34 cellular contexts compared by ENCODE assay signal in the genomic region with DNA sequence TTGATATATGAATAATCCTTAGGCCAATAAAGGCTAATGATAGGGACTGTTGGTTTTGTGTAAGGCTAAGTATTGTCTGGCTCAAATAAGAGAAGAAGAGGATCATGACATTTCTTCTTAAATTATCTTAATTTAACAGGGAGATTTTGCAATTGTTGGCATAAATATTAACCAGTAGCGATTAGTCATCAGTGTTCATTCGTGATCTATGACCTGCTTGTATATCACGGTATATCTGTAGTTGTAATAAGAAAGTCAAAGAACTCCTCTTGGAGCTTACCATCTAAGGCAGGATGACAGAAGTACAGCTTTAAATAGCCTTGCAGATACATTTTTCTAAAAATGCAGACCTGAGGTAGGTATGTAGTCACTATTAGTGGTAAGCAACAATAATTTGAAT.
A peak's percentile ranks its signal among the peaks of the same experiment; 100 is the strongest.
DNase-seq lines count a peak whose midpoint lies in the region; ATAC-seq and TF ChIP-seq lines count a peak whose summit lies in the region.
"Had no signal": no experiment of that assay in that cellular context is flagged by ENCODE, and none has a peak within 500 bp of the region (broad histone marks: within the 10 kb centered on the region; RNA-seq: fewer than 3 reads in every experiment).

No MANE protein-coding gene starts in this region.

- DNase-seq in SK-N-SH (no peak), choroid plexus epithelial cell (ENCODE audit: low read depth) (peak; percentile 30), iris pigment epithelial cell (ENCODE audit: low read depth) (peak; percentile 35), T-helper 17 cell (no peak)
- no peak for DNase-seq in activated naive CD4-positive, alpha-beta T cell (lab: John Stamatoyannopoulos, UW)
- DNase-seq: activated CD4-positive, alpha-beta T cell treated with anti-CD3 and anti-CD28 coated beads, Interleukin-2, amount 50 U/mL, for 4 hours; activated CD8-positive, alpha-beta memory T cell treated with anti-CD3 and anti-CD28 coated beads, Interleukin-2, amount 10 ng/mL, durations not matched to agents 7 days and 5 days; activated gamma-delta T cell treated with Interleukin-2 at 50 U/mL for 16 hours; activated naive CD8-positive, alpha-beta T cell treated with anti-CD3 and anti-CD28 coated beads, Interleukin-2, amount 50 U/mL, for 24 hours; activated T-cell treated with anti-CD3 and anti-CD28 coated beads, Interleukin-2, amount 50 U/mL, for 4 hours; H7; immature natural killer cell; left ventricle myocardium superior; midbrain; naive thymus-derived CD4-positive, alpha-beta T cell; NCI-H1417 treated with DMSO at 0.1 percent for 48 hours; NCI-H2081 treated with DMSO at 0.1 percent for 48 hours; NCI-H2227 treated with DMSO at 0.1 percent for 48 hours; NCI-H526; occipital lobe; OCI-M1; psoas muscle; T-helper 2 cell had no signal

- H3K4me2 ChIP-seq in SK-N-SH = no peak overlapping the region

- no peaks in the 10 kb centered on the region; a peak in 1 of 4 replicates for H3K4me1 ChIP-seq in SK-N-SH (ENCODE audit: control insufficient read depth in 1 of 2, insufficient read depth in 2 of 2, low read depth in 1 of 2, low read length in 1 of 2)

- ATAC-seq in SK-N-SH treated with all-trans-retinoic acid at 6 μM for 48 hours (no peak), GM21528 (IDR thresholded peaks at IDR 0.05; ENCODE audit: low FRiP score, unreplicated experiment) (no peak), T-helper 17 cell (no peak)
- no peak for ATAC-seq in activated CD4-positive, CD25-positive, alpha-beta regulatory T cell treated with anti-CD3 and anti-CD28 coated beads, Interleukin-2, amount 50 U/mL, for 24 hours
- ATAC-seq: activated CD8-positive, alpha-beta memory T cell treated with anti-CD3 and anti-CD28 coated beads, Interleukin-2, amount 10 ng/mL, durations not matched to agents 7 days and 5 days; activated naive CD8-positive, alpha-beta T cell treated with anti-CD3 and anti-CD28 coated beads, Interleukin-2, amount 50 U/mL, for 24 hours; activated T-cell treated with anti-CD3 and anti-CD28 coated beads, Interleukin-2, amount 50 U/mL, for 4 hours; esophagus mucosa; naive thymus-derived CD4-positive, alpha-beta T cell; stimulated activated effector memory CD8-positive, alpha-beta T cell treated with anti-CD3 and anti-CD28 coated beads, Interleukin-12 subunit alpha, Interleukin-12 subunit beta, amount 100 ng/mL, for 72 hours had no signal

- no peaks in the 10 kb centered on the region for H3F3A ChIP-seq in SK-N-SH (replicated peaks; ENCODE audit: insufficient read depth)

- no peak overlapping the region for H3K4me3 Mint-ChIP-seq in T-helper 17 cell
- H3K4me3 Mint-ChIP-seq: activated CD8-positive, alpha-beta memory T cell treated with anti-CD3 and anti-CD28 coated beads, Interleukin-2, amount 10 ng/mL, durations not matched to agents 7 days and 5 days; activated naive CD8-positive, alpha-beta T cell treated with anti-CD3 and anti-CD28 coated beads, Interleukin-2, amount 50 U/mL, for 24 hours; activated T-cell treated with anti-CD3 and anti-CD28 coated beads, Interleukin-2, amount 50 U/mL, for 4 hours; CD14-positive monocyte; central memory CD8-positive, alpha-beta T cell; dendritic cell treated with granulocyte-macrophage colony-stimulating factor and Interleukin-4, amounts not matched to agents 40 ng/mL and 50 ng/mL, for 4 days; immature natural killer cell; naive thymus-derived CD4-positive, alpha-beta T cell; stimulated activated effector memory CD8-positive, alpha-beta T cell treated with anti-CD3 and anti-CD28 coated beads, Interleukin-12 subunit alpha, Interleukin-12 subunit beta, amount 100 ng/mL, for 72 hours had no signal

- no peak for TF ChIP-seq CTCF in SK-N-SH (IDR thresholded peaks at IDR 0.05)
- TF ChIP-seq CTCF in choroid plexus epithelial cell (conservative IDR thresholded peaks at IDR 0.05; ENCODE audit: low read depth, low read length) = no peak

- POLR2A ChIA-PET in SK-N-SH (lab: Yijun Ruan, JAX) = no interaction called here

- H3K36me3 ChIP-seq in SK-N-SH (replicated peaks in 1 of 2; ENCODE audit: control insufficient read depth in 1 of 2, insufficient read depth in 2 of 2, low read length in 1 of 2) = no peaks in the 10 kb centered on the region

- no peaks in the 10 kb centered on the region for H3K9me3 ChIP-seq in SK-N-SH
- H3K9me3 ChIP-seq in T-helper 17 cell (ENCODE audit: control insufficient read depth, low read length, poor library complexity, severe bottlenecking) = no peaks in the 10 kb centered on the region
- H3K9me3 ChIP-seq: psoas muscle had no signal

- peaks cover 9% of the 10 kb centered on the region for H3K27me3 Mint-ChIP-seq in T-helper 17 cell

- 54% methylated on average over 3 of the region's 3 CpGs for WGBS in SK-N-SH (ENCODE audit: low lambda C conversion rate)

- H3K27ac Mint-ChIP-seq in T-helper 17 cell = no peak overlapping the region
- H3K27ac Mint-ChIP-seq: activated CD8-positive, alpha-beta memory T cell treated with anti-CD3 and anti-CD28 coated beads, Interleukin-2, amount 10 ng/mL, durations not matched to agents 7 days and 5 days; activated naive CD8-positive, alpha-beta T cell treated with anti-CD3 and anti-CD28 coated beads, Interleukin-2, amount 50 U/mL, for 24 hours; CD14-positive monocyte; dendritic cell treated with granulocyte-macrophage colony-stimulating factor and Interleukin-4, amounts not matched to agents 40 ng/mL and 50 ng/mL, for 4 days; immature natural killer cell; naive thymus-derived CD4-positive, alpha-beta T cell; stimulated activated effector memory CD8-positive, alpha-beta T cell treated with anti-CD3 and anti-CD28 coated beads, Interleukin-12 subunit alpha, Interleukin-12 subunit beta, amount 100 ng/mL, for 72 hours had no signal

- H3K27me3 ChIP-seq in SK-N-SH (ENCODE audit: insufficient read depth) = no peaks in the 10 kb centered on the region; the same call in 1 of the 2 replicates

- H3K9ac ChIP-seq in SK-N-SH = no peak overlapping the region

- H3K9me2 ChIP-seq in SK-N-SH = no peaks in the 10 kb centered on the region

- no peaks in the 10 kb centered on the region for H3K79me2 ChIP-seq in SK-N-SH (ENCODE audit: insufficient read depth)

- H3K4me1 Mint-ChIP-seq in T-helper 17 cell = no peaks in the 10 kb centered on the region
- H3K4me1 Mint-ChIP-seq: activated CD8-positive, alpha-beta memory T cell treated with anti-CD3 and anti-CD28 coated beads, Interleukin-2, amount 10 ng/mL, durations not matched to agents 7 days and 5 days; activated naive CD8-positive, alpha-beta T cell treated with anti-CD3 and anti-CD28 coated beads, Interleukin-2, amount 50 U/mL, for 24 hours; central memory CD8-positive, alpha-beta T cell; stimulated activated effector memory CD8-positive, alpha-beta T cell treated with anti-CD3 and anti-CD28 coated beads, Interleukin-12 subunit alpha, Interleukin-12 subunit beta, amount 100 ng/mL, for 72 hours had no signal

- no peaks in the 10 kb centered on the region for H4K20me1 ChIP-seq in SK-N-SH (ENCODE audit: insufficient read depth)

- no peak overlapping the region for H2AFZ ChIP-seq in SK-N-SH (ENCODE audit: low read depth)

- no peaks in the 10 kb centered on the region for H3K36me3 Mint-ChIP-seq in T-helper 17 cell (ENCODE audit: low read depth)
- H3K36me3 Mint-ChIP-seq: activated CD8-positive, alpha-beta memory T cell treated with anti-CD3 and anti-CD28 coated beads, Interleukin-2, amount 10 ng/mL, durations not matched to agents 7 days and 5 days; CD14-positive monocyte; immature natural killer cell; naive thymus-derived CD4-positive, alpha-beta T cell; stimulated activated effector memory CD8-positive, alpha-beta T cell treated with anti-CD3 and anti-CD28 coated beads, Interleukin-12 subunit alpha, Interleukin-12 subunit beta, amount 100 ng/mL, for 72 hours had no signal

- TF ChIP-seq RAD21 in SK-N-SH (IDR thresholded peaks at IDR 0.05; ENCODE audit: low read length) = no peak

- CTCF ChIA-PET in SK-N-SH (lab: Yijun Ruan, JAX) = interaction anchor here (1.0 to 2.3 kb wide), 3 partner anchors 10 to 313 kb away, joined by 4 to 10 read pairs (median 9); no protein-coding TSS in a partner anchor

- no peak overlapping the region for H3K4me3 ChIP-seq in SK-N-SH (ENCODE audit: low read depth in 2 of 2, low read length in 1 of 2)
- no peak overlapping the region for H3K4me3 ChIP-seq in choroid plexus epithelial cell (ENCODE audit: low read depth, low read length)
- H3K4me3 ChIP-seq: psoas muscle, SK-N-MC had no signal

- no peak overlapping the region for H3K27ac ChIP-seq in SK-N-SH (ENCODE audit: low read depth in 2 of 2, low read length in 1 of 2)
- H3K27ac ChIP-seq: 22Rv1, HL-60, psoas muscle, SK-N-MC had no signal

- no peak for TF ChIP-seq EP300 in SK-N-SH (IDR thresholded peaks at IDR 0.05; ENCODE audit: borderline replicate concordance in 1 of 2, low read depth in 1 of 2, low read length in 1 of 2)

TF ChIP-seq in SK-N-SH treated with all-trans-retinoic acid at 6 μM for 48 hours, 23 proteins besides CTCF, POLR2A, EP300 and RAD21:
- TF ChIP-seq CSDC2 (CRISPR knock-in tag; IDR thresholded peaks at IDR 0.05) (no peak), ISL1 (CRISPR knock-in tag; IDR thresholded peaks at IDR 0.05) (peak; percentile 56; the same call in 1 of the 2 replicates)

TF ChIP-seq in SK-N-SH, 30 proteins besides CTCF, POLR2A, EP300 and RAD21:
- TF ChIP-seq, protein P1, sequence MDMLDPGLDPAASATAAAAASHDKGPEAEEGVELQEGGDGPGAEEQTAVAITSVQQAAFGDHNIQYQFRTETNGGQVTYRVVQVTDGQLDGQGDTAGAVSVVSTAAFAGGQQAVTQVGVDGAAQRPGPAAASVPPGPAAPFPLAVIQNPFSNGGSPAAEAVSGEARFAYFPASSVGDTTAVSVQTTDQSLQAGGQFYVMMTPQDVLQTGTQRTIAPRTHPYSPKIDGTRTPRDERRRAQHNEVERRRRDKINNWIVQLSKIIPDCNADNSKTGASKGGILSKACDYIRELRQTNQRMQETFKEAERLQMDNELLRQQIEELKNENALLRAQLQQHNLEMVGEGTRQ (IDR thresholded peaks at IDR 0.05; ENCODE audit: borderline replicate concordance, low read depth, low read length) = no peak
- TF ChIP-seq POLR2AphosphoS5 (IDR thresholded peaks at IDR 0.05; ENCODE audit: low read depth, low read length) (no peak), RXRA (IDR thresholded peaks at IDR 0.05; ENCODE audit: borderline replicate concordance, low read depth) (no peak), RFX5 (IDR thresholded peaks at IDR 0.05; ENCODE audit: low read length) (no peak), TCF12 (IDR thresholded peaks at IDR 0.05) (no peak), YY1 (IDR thresholded peaks at IDR 0.05; ENCODE audit: low read depth) (no peak), TEAD4 (IDR thresholded peaks at IDR 0.05; ENCODE audit: borderline replicate concordance, insufficient read depth) (no peak), MAX (IDR thresholded peaks at IDR 0.05; ENCODE audit: low read depth) (no peak), MEF2A (IDR thresholded peaks at IDR 0.05; ENCODE audit: borderline replicate concordance, low read depth) (no peak)
TF ChIP-seq in SK-N-SH: peak in this region for 0.

Comparison
In these comparisons a context has a peak if more than half of its experiments do, and no peak if none do; other contexts are left out.
1. DNase-seq: peak in choroid plexus epithelial cell (single experiment) and iris pigment epithelial cell (single experiment); none in SK-N-SH (single experiment), activated naive CD4-positive, alpha-beta T cell (0 of 4) and T-helper 17 cell (0 of 3).